13 cellular contexts compared by ENCODE assay signal in the genomic region with DNA sequence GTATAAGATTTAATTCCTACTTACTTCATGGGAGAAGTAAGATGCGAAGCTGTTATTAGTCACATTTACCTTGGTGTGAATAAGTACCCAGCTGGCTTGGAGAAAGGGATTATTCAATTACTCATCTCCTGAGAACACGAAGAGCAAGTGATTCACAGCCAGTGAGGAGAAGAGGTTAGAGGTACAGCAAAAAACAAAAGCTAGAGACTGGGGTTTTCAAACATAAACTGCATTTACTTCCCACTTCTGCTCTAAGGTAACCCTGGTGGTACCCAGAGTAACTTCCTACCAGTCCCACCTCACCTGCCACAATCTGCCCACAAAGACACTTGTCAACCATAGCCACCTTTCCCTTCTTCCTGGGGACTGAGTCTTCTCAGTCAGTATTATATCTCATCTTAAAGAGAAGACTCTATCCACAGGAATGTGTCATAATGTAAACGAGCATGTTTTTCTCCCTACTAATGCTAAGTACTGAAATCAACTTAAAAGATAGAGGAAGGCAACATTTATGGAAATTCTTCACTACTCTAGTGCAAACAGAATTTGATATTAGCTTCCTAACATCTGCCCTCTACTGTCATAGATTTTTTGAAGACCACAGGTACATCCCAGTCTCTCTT. TPM values are rescaled to one million over a fixed set of nuclear protein-coding genes. Genes with fewer than 3 reads are reported as not detected.
DNase-seq lines count a peak whose midpoint lies in the region; FAIRE-seq and TF ChIP-seq lines count a peak whose summit lies in the region.
"Had no signal": no experiment of that assay in that cellular context is flagged by ENCODE, and none has a peak within 500 bp of the region (broad histone marks: within the 10 kb centered on the region; RNA-seq: fewer than 3 reads in every experiment).

No MANE protein-coding gene starts in this region.

- no peak overlapping the region for H3K9ac ChIP-seq in kidney (ENCODE audit: low read length in 2 of 2)

- TF ChIP-seq CTCF in kidney (IDR thresholded peaks at IDR 0.05; ENCODE audit: borderline replicate concordance, extremely low read depth, insufficient read depth): no peak
- TF ChIP-seq CTCF in GM13977 (IDR thresholded peaks at IDR 0.05; ENCODE audit: extremely low read depth, insufficient read depth, missing control alignments): no peak

- FAIRE-seq in kidney (lab: Jason Lieb, UNC): no peak

- peak; percentile 36 for DNase-seq in activated CD4-positive, alpha-beta T cell treated with anti-CD3 and anti-CD28 coated beads for 48 hours
- DNase-seq in activated CD4-positive, alpha-beta T cell treated with anti-CD3 and anti-CD28 coated beads, Interleukin-2, amount 50 U/mL, for 1 hour: no peak
- DNase-seq in LHCN-M2 (ENCODE audit: low read depth) (peak; percentile 94), astrocyte of the hippocampus (ENCODE audit: low read depth, low spot score) (peak; percentile 73), non-pigmented ciliary epithelial cell (ENCODE audit: low read depth) (peak; percentile 91), kidney (no peak), GM13977 (ENCODE audit: low spot score) (no peak), NCI-H1694 treated with DMSO at 0.1 percent for 48 hours (lab: John Stamatoyannopoulos, UW) (no peak)
- DNase-seq: activated effector memory CD4-positive, alpha-beta T cell treated with Interleukin-2 at 50 U/mL for 16 hours; foreskin melanocyte; mesendoderm; NCI-H1092 had no signal

- no peaks in the 10 kb centered on the region for H3K36me3 ChIP-seq in kidney (ENCODE audit: control insufficient read depth in 1 of 2, insufficient read depth in 2 of 2, low read length in 2 of 2)

- H3K9me3 ChIP-seq in kidney (ENCODE audit: control insufficient read depth in 1 of 2, low read length in 2 of 2): no peaks in the 10 kb centered on the region

- no peaks in the 10 kb centered on the region for H3K4me1 ChIP-seq in kidney (ENCODE audit: control insufficient read depth in 1 of 2, insufficient read depth in 1 of 2, low read depth in 1 of 2, low read length in 2 of 2)

- in situ Hi-C loops in GM13977 (cut with MboI; ENCODE audit: low pct_unique_long_range_greater_than_20kb, low sequenced_read_pairs, unreplicated experiment): no loop called here

- intact Hi-C loops in kidney (cut with DNase I): no loop called here

- H3K4me3 ChIP-seq in kidney (ENCODE audit: low read length in 2 of 2): no peak overlapping the region

- H3K27ac ChIP-seq in kidney (ENCODE audit: low read depth in 2 of 2, low read length in 2 of 2): no peak overlapping the region

RNA-seq across cellular contexts. Expression of a gene that starts 6.0 kb away (rescaled TPM):
- total RNA-seq in LHCN-M2 (2014; rRNA removed) (not detected in 2 replicates), kidney (not detected)
- not detected for polyA plus RNA-seq in LHCN-M2 (2012)
- not detected for polyA plus RNA-seq in kidney (ENCODE audit: insufficient read depth, low read depth, low replicate concordance)
- total RNA-seq: urinary bladder had no signal
- polyA plus RNA-seq: urinary bladder had no signal

RNA-seq across cellular contexts. Expression of a gene that starts 33.8 kb away (rescaled TPM):
- total RNA-seq in LHCN-M2 (2014; rRNA removed) (not detected in 2 replicates), kidney (not detected)
- not detected for polyA plus RNA-seq in LHCN-M2 (2012)
- polyA plus RNA-seq in kidney (ENCODE audit: insufficient read depth, low read depth, low replicate concordance): not detected
- total RNA-seq: urinary bladder had no signal

Comparison
In these comparisons a context has a peak if more than half of its experiments do, and no peak if none do; other contexts are left out.
1. DNase-seq: peak in activated CD4-positive, alpha-beta T cell treated with anti-CD3 and anti-CD28 coated beads for 48 hours (single experiment), LHCN-M2 (single experiment), astrocyte of the hippocampus (single experiment) and non-pigmented ciliary epithelial cell (single experiment); none in activated CD4-positive, alpha-beta T cell treated with anti-CD3 and anti-CD28 coated beads, Interleukin-2, amount 50 U/mL, for 1 hour (single experiment), kidney (single experiment), GM13977 (single experiment) and NCI-H1694 treated with DMSO at 0.1 percent for 48 hours (single experiment).